ENCODE assay signal across 1 cellular context in the genomic region with DNA sequence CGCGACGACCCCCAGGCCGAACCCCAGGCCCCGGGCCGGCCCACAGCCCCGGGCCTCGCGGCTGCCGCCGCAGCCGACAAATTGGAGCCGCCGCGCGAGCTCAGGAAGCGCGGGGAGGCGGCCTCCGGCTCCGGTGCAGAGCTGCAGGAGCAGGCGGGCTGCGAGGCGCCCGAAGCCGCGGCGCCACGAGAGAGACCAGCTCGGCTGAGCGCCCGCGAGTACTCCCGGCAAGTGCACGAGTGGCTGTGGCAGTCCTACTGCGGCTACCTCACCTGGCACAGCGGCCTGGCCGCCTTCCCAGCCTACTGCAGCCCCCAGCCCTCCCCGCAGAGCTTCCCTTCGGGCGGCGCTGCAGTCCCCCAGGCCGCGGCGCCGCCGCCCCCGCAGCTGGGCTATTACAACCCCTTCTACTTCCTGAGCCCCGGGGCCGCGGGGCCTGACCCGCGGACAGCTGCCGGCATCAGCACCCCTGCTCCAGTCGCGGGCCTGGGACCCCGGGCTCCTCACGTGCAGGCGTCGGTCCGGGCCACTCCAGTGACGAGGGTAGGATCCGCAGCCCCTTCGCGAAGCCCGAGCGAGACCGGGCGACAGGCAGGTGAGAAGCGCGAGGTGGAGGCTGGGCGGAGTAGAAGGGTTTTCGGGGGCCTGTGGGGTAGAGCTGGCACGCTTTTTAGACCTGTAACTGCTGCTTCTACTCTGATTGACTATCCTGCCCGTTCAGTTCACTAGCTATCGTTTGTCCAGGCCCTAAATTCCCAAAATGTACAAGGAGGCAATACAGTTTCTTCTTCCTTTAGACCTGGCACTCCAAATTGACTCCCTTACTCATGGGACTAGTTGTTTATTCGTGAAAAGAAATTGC.
A peak's percentile ranks its signal among the peaks of the same experiment; 100 is the strongest.
TF ChIP-seq lines count a peak whose summit lies in the region.

No MANE protein-coding gene starts in this region.

TF ChIP-seq in HepG2, 621 proteins besides CTCF, POLR2A, EP300 and RAD21 (continued from another document and continues in another):
- TF ChIP-seq, protein P1, sequence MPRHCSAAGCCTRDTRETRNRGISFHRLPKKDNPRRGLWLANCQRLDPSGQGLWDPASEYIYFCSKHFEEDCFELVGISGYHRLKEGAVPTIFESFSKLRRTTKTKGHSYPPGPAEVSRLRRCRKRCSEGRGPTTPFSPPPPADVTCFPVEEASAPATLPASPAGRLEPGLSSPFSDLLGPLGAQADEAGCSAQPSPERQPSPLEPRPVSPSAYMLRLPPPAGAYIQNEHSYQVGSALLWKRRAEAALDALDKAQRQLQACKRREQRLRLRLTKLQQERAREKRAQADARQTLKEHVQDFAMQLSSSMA (CRISPR knock-in tag; IDR thresholded peaks at IDR 0.05) = no peak
- TF ChIP-seq NFKB2 (CRISPR knock-in tag; IDR thresholded peaks at IDR 0.05; ENCODE audit: borderline replicate concordance) = peak; percentile 63
- no peak for TF ChIP-seq DNMT3B (CRISPR knock-in tag; conservative IDR thresholded peaks at IDR 0.05)
- TF ChIP-seq ZNF605 (CRISPR knock-in tag; IDR thresholded peaks at IDR 0.05) = peak; percentile 76; the same call in 1 of the 2 replicates
- TF ChIP-seq, protein P2, sequence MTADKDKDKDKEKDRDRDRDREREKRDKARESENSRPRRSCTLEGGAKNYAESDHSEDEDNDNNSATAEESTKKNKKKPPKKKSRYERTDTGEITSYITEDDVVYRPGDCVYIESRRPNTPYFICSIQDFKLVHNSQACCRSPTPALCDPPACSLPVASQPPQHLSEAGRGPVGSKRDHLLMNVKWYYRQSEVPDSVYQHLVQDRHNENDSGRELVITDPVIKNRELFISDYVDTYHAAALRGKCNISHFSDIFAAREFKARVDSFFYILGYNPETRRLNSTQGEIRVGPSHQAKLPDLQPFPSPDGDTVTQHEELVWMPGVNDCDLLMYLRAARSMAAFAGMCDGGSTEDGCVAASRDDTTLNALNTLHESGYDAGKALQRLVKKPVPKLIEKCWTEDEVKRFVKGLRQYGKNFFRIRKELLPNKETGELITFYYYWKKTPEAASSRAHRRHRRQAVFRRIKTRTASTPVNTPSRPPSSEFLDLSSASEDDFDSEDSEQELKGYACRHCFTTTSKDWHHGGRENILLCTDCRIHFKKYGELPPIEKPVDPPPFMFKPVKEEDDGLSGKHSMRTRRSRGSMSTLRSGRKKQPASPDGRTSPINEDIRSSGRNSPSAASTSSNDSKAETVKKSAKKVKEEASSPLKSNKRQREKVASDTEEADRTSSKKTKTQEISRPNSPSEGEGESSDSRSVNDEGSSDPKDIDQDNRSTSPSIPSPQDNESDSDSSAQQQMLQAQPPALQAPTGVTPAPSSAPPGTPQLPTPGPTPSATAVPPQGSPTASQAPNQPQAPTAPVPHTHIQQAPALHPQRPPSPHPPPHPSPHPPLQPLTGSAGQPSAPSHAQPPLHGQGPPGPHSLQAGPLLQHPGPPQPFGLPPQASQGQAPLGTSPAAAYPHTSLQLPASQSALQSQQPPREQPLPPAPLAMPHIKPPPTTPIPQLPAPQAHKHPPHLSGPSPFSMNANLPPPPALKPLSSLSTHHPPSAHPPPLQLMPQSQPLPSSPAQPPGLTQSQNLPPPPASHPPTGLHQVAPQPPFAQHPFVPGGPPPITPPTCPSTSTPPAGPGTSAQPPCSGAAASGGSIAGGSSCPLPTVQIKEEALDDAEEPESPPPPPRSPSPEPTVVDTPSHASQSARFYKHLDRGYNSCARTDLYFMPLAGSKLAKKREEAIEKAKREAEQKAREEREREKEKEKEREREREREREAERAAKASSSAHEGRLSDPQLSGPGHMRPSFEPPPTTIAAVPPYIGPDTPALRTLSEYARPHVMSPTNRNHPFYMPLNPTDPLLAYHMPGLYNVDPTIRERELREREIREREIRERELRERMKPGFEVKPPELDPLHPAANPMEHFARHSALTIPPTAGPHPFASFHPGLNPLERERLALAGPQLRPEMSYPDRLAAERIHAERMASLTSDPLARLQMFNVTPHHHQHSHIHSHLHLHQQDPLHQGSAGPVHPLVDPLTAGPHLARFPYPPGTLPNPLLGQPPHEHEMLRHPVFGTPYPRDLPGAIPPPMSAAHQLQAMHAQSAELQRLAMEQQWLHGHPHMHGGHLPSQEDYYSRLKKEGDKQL (CRISPR knock-in tag; IDR thresholded peaks at IDR 0.05; ENCODE audit: low read depth) = no peak
- no peak; the same call in 1 of the 2 replicates for TF ChIP-seq RXRB (CRISPR knock-in tag; IDR thresholded peaks at IDR 0.05; ENCODE audit: borderline replicate concordance)
- 0 out of 2 replicates have a peak, but pooled peaks have one; percentile 46 for TF ChIP-seq ZNF724P (CRISPR knock-in tag; IDR thresholded peaks at IDR 0.05; ENCODE audit: borderline replicate concordance)
- TF ChIP-seq BRCA1 (CRISPR knock-in tag; IDR thresholded peaks at IDR 0.05) = no peak
- TF ChIP-seq RBM39 (IDR thresholded peaks at IDR 0.05; ENCODE audit: low read depth, low read length, poor library complexity, severe bottlenecking) = peak; percentile 28
- 0 out of 2 replicates have a peak, but pooled peaks have one; percentile 37 for TF ChIP-seq ZNF572 (CRISPR knock-in tag; IDR thresholded peaks at IDR 0.05)
- no peak for TF ChIP-seq RARA (CRISPR knock-in tag; IDR thresholded peaks at IDR 0.05)
- TF ChIP-seq ZNF333 (CRISPR knock-in tag; IDR thresholded peaks at IDR 0.05; ENCODE audit: borderline replicate concordance) = no peak
- no peak for TF ChIP-seq ARNT (IDR thresholded peaks at IDR 0.05)
- TF ChIP-seq KMT2B (CRISPR knock-in tag; IDR thresholded peaks at IDR 0.05) = no peak; the same call in 1 of the 2 replicates
- TF ChIP-seq, protein P3, sequence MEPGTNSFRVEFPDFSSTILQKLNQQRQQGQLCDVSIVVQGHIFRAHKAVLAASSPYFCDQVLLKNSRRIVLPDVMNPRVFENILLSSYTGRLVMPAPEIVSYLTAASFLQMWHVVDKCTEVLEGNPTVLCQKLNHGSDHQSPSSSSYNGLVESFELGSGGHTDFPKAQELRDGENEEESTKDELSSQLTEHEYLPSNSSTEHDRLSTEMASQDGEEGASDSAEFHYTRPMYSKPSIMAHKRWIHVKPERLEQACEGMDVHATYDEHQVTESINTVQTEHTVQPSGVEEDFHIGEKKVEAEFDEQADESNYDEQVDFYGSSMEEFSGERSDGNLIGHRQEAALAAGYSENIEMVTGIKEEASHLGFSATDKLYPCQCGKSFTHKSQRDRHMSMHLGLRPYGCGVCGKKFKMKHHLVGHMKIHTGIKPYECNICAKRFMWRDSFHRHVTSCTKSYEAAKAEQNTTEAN (CRISPR knock-in tag; conservative IDR thresholded peaks at IDR 0.05) = no peak
- TF ChIP-seq, protein P4, sequence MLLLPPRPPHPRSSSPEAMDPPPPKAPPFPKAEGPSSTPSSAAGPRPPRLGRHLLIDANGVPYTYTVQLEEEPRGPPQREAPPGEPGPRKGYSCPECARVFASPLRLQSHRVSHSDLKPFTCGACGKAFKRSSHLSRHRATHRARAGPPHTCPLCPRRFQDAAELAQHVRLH (CRISPR knock-in tag; IDR thresholded peaks at IDR 0.05; ENCODE audit: borderline replicate concordance, low read depth) = peak; percentile 76; the same call in 1 of the 2 replicates
- TF ChIP-seq, protein P5, sequence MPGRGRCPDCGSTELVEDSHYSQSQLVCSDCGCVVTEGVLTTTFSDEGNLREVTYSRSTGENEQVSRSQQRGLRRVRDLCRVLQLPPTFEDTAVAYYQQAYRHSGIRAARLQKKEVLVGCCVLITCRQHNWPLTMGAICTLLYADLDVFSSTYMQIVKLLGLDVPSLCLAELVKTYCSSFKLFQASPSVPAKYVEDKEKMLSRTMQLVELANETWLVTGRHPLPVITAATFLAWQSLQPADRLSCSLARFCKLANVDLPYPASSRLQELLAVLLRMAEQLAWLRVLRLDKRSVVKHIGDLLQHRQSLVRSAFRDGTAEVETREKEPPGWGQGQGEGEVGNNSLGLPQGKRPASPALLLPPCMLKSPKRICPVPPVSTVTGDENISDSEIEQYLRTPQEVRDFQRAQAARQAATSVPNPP (CRISPR knock-in tag; IDR thresholded peaks at IDR 0.05) = no peak
- no peak for TF ChIP-seq TAF15 (IDR thresholded peaks at IDR 0.05; ENCODE audit: low read depth, low read length, poor library complexity, severe bottlenecking)
- TF ChIP-seq ZNF737 (CRISPR knock-in tag; IDR thresholded peaks at IDR 0.05; ENCODE audit: borderline replicate concordance) = no peak; the same call in 1 of the 2 replicates
- peak; percentile 74; the same call in 1 of the 2 replicates for TF ChIP-seq ZFP90 (CRISPR knock-in tag; IDR thresholded peaks at IDR 0.05; ENCODE audit: borderline replicate concordance)
- TF ChIP-seq, protein P6, sequence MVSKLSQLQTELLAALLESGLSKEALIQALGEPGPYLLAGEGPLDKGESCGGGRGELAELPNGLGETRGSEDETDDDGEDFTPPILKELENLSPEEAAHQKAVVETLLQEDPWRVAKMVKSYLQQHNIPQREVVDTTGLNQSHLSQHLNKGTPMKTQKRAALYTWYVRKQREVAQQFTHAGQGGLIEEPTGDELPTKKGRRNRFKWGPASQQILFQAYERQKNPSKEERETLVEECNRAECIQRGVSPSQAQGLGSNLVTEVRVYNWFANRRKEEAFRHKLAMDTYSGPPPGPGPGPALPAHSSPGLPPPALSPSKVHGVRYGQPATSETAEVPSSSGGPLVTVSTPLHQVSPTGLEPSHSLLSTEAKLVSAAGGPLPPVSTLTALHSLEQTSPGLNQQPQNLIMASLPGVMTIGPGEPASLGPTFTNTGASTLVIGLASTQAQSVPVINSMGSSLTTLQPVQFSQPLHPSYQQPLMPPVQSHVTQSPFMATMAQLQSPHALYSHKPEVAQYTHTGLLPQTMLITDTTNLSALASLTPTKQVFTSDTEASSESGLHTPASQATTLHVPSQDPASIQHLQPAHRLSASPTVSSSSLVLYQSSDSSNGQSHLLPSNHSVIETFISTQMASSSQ (IDR thresholded peaks at IDR 0.05; ENCODE audit: low read depth) = no peak
- TF ChIP-seq, protein P6 (CRISPR knock-in tag; IDR thresholded peaks at IDR 0.05; ENCODE audit: borderline replicate concordance) = no peak
- TF ChIP-seq, protein P7, sequence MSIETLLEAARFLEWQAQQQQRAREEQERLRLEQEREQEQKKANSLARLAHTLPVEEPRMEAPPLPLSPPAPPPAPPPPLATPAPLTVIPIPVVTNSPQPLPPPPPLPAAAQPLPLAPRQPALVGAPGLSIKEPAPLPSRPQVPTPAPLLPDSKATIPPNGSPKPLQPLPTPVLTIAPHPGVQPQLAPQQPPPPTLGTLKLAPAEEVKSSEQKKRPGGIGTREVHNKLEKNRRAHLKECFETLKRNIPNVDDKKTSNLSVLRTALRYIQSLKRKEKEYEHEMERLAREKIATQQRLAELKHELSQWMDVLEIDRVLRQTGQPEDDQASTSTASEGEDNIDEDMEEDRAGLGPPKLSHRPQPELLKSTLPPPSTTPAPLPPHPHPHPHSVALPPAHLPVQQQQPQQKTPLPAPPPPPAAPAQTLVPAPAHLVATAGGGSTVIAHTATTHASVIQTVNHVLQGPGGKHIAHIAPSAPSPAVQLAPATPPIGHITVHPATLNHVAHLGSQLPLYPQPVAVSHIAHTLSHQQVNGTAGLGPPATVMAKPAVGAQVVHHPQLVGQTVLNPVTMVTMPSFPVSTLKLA (IDR thresholded peaks at IDR 0.05) = no peak
- no peak for TF ChIP-seq RFX1 (IDR thresholded peaks at IDR 0.05)
- no peak for TF ChIP-seq MXD4 (CRISPR knock-in tag; IDR thresholded peaks at IDR 0.05)
- no peak for TF ChIP-seq ZNF616 (CRISPR knock-in tag; IDR thresholded peaks at IDR 0.05; ENCODE audit: low read depth)
- no peak for TF ChIP-seq KDM6A (CRISPR knock-in tag; IDR thresholded peaks at IDR 0.05; ENCODE audit: low read depth)
- TF ChIP-seq ZNF569 (CRISPR knock-in tag; IDR thresholded peaks at IDR 0.05; ENCODE audit: borderline replicate concordance) = no peak
- no peak for TF ChIP-seq ATRX (CRISPR knock-in tag; IDR thresholded peaks at IDR 0.05; ENCODE audit: borderline replicate concordance)
- no peak for TF ChIP-seq ZNF160 (CRISPR knock-in tag; IDR thresholded peaks at IDR 0.05)
- 0 out of 2 replicates have a peak, but pooled peaks have one; percentile 11 for TF ChIP-seq SMYD3 (CRISPR knock-in tag; IDR thresholded peaks at IDR 0.05)
- no peak for TF ChIP-seq FIP1L1 (IDR thresholded peaks at IDR 0.05; ENCODE audit: borderline replicate concordance, insufficient read depth, low read depth, low read length)
- no peak for TF ChIP-seq ZNF12 (CRISPR knock-in tag; IDR thresholded peaks at IDR 0.05)
- TF ChIP-seq HES4 (CRISPR knock-in tag; IDR thresholded peaks at IDR 0.05; ENCODE audit: borderline replicate concordance) = 0 out of 2 replicates have a peak, but pooled peaks have one; percentile 50
- TF ChIP-seq, protein P8, sequence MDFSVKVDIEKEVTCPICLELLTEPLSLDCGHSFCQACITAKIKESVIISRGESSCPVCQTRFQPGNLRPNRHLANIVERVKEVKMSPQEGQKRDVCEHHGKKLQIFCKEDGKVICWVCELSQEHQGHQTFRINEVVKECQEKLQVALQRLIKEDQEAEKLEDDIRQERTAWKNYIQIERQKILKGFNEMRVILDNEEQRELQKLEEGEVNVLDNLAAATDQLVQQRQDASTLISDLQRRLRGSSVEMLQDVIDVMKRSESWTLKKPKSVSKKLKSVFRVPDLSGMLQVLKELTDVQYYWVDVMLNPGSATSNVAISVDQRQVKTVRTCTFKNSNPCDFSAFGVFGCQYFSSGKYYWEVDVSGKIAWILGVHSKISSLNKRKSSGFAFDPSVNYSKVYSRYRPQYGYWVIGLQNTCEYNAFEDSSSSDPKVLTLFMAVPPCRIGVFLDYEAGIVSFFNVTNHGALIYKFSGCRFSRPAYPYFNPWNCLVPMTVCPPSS (IDR thresholded peaks at IDR 0.05) = no peak
- TF ChIP-seq, protein P9, sequence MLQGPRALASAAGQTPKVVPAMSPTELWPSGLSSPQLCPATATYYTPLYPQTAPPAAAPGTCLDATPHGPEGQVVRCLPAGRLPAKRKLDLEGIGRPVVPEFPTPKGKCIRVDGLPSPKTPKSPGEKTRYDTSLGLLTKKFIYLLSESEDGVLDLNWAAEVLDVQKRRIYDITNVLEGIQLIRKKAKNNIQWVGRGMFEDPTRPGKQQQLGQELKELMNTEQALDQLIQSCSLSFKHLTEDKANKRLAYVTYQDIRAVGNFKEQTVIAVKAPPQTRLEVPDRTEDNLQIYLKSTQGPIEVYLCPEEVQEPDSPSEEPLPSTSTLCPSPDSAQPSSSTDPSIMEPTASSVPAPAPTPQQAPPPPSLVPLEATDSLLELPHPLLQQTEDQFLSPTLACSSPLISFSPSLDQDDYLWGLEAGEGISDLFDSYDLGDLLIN (CRISPR knock-in tag; IDR thresholded peaks at IDR 0.05; ENCODE audit: borderline replicate concordance) = no peak
- TF ChIP-seq ZNF766 (CRISPR knock-in tag; IDR thresholded peaks at IDR 0.05; ENCODE audit: borderline replicate concordance) = peak; percentile 77; the same call in 1 of the 2 replicates
- TF ChIP-seq KLF9 (CRISPR knock-in tag; IDR thresholded peaks at IDR 0.05; ENCODE audit: low read depth) = 0 out of 2 replicates have a peak, but pooled peaks have one; percentile 24
- no peak for TF ChIP-seq NCOR1 (IDR thresholded peaks at IDR 0.05; ENCODE audit: borderline replicate concordance, low read length)
- no peak; the same call in 1 of the 2 replicates for TF ChIP-seq GZF1 (CRISPR knock-in tag; IDR thresholded peaks at IDR 0.05)
